1 cellular context compared by ENCODE assay signal in the genomic region with DNA sequence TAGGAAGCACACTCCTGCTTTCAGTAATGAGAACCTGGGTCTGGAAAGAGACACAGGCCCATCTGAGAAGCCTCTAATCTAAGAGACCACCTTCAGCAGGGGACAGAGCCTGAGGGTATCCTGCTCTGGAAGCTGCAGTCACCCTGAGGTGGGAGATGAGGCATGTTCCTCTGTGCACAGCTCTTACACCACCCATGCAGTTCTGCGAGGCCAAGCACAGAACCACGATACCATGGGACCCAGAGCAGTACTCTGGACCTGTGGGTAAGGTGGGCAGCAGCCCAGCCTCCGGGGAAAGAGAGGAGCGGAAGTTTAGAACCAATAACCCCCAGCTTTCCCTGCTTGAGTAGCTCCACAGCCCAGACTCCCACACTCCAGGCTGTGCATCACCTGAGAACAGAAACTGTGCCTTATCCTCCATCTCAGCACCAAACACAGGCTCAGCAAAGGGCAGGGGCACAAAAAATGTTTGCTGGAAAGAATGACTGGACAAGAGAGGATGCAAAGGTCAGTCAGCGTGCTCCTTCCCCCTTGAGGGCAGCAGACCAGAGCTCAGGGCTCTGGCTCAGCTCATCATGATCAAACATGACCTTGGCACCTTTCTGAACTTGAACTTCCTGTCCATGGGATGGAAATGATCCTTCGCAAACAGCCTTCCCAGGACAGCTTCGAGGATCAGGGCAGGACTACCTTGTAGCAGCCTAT.
A peak's percentile ranks its signal among the peaks of the same experiment; 100 is the strongest.
TF ChIP-seq lines count a peak whose summit lies in the region.

No MANE protein-coding gene starts in this region.

TF ChIP-seq in GM12878, 131 proteins besides CTCF, POLR2A, EP300 and RAD21:
- TF ChIP-seq, protein P1, sequence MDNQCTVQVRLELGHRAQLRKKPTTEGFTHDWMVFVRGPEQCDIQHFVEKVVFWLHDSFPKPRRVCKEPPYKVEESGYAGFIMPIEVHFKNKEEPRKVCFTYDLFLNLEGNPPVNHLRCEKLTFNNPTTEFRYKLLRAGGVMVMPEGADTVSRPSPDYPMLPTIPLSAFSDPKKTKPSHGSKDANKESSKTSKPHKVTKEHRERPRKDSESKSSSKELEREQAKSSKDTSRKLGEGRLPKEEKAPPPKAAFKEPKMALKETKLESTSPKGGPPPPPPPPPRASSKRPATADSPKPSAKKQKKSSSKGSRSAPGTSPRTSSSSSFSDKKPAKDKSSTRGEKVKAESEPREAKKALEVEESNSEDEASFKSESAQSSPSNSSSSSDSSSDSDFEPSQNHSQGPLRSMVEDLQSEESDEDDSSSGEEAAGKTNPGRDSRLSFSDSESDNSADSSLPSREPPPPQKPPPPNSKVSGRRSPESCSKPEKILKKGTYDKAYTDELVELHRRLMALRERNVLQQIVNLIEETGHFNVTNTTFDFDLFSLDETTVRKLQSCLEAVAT (IDR thresholded peaks at IDR 0.05): no peak
- TF ChIP-seq SMC3 (IDR thresholded peaks at IDR 0.05; ENCODE audit: borderline replicate concordance, low read length): 0 out of 2 replicates have a peak, but pooled peaks have one; percentile 1
TF ChIP-seq in GM12878: peak in this region for 1.
